28 cellular contexts compared by ENCODE assay signal in genomic region chr4:155237567-155237966, GRCh38. TPM values are rescaled to one million over a fixed set of nuclear protein-coding genes. Genes with fewer than 3 reads are reported as not detected.
"Had no signal": no experiment of that assay in that cellular context is flagged by ENCODE, and none has a peak within 500 bp of the region (broad histone marks: within the 10 kb centered on the region; RNA-seq: fewer than 3 reads in every experiment).

No MANE protein-coding gene starts in this region.

- H3K4me3 Mint-ChIP-seq: dendritic cell treated with granulocyte-macrophage colony-stimulating factor and Interleukin-4, amounts not matched to agents 40 ng/mL and 50 ng/mL, for 4 days; effector memory CD8-positive, alpha-beta T cell; endodermal cell had no signal

- H3K4me3 ChIP-seq: colonic mucosa, coronary artery, dorsolateral prefrontal cortex, esophagus muscularis mucosa, esophagus squamous epithelium, gastrocnemius medialis, gastroesophageal sphincter, heart left ventricle, heart right ventricle had no signal

- DNase-seq: colonic mucosa; cortex of kidney; dermis blood vessel endothelial cell; dorsolateral prefrontal cortex; effector CD4-positive, alpha-beta T cell; effector CD8-positive, alpha-beta T cell; effector memory CD4-positive, alpha-beta T cell; effector memory CD8-positive, alpha-beta T cell; endodermal cell; erythroblast; esophagus squamous epithelium; foreskin fibroblast; foreskin keratinocyte; foreskin melanocyte; gastrocnemius medialis; glutamatergic neuron; head of caudate nucleus; heart left ventricle; heart right ventricle had no signal

- H3K27ac ChIP-seq: colonic mucosa, coronary artery, dorsolateral prefrontal cortex, epithelial cell of prostate, esophagus muscularis mucosa, esophagus squamous epithelium, foreskin keratinocyte, gastrocnemius medialis, gastroesophageal sphincter, heart left ventricle, heart right ventricle had no signal

- H3K36me3 ChIP-seq: colonic mucosa, esophagus muscularis mucosa, esophagus squamous epithelium, gastrocnemius medialis, gastroesophageal sphincter, heart left ventricle, heart right ventricle had no signal

- H3K27me3 ChIP-seq: colonic mucosa, dorsolateral prefrontal cortex, esophagus muscularis mucosa, esophagus squamous epithelium, foreskin keratinocyte, gastrocnemius medialis, gastroesophageal sphincter, heart left ventricle, heart right ventricle had no signal

- H3K27me3 Mint-ChIP-seq: dendritic cell treated with granulocyte-macrophage colony-stimulating factor and Interleukin-4, amounts not matched to agents 40 ng/mL and 50 ng/mL, for 4 days; effector memory CD8-positive, alpha-beta T cell had no signal

- H3K4me1 Mint-ChIP-seq: endodermal cell had no signal

- ATAC-seq: effector memory CD8-positive, alpha-beta T cell; esophagus mucosa; foreskin keratinocyte; gastrocnemius medialis; gastroesophageal sphincter; heart left ventricle; heart right ventricle had no signal

- H3K4me1 ChIP-seq: colonic mucosa, esophagus muscularis mucosa, esophagus squamous epithelium, foreskin keratinocyte, gastrocnemius medialis, gastroesophageal sphincter, heart left ventricle, heart right ventricle had no signal

- H3K9me3 ChIP-seq: colonic mucosa, esophagus muscularis mucosa, esophagus squamous epithelium, gastrocnemius medialis, gastroesophageal sphincter had no signal

- H3K27ac Mint-ChIP-seq: dendritic cell treated with granulocyte-macrophage colony-stimulating factor and Interleukin-4, amounts not matched to agents 40 ng/mL and 50 ng/mL, for 4 days; effector memory CD8-positive, alpha-beta T cell; endodermal cell had no signal

RNA-seq across cellular contexts. Expression of gene NPY2R, which starts 29.1 kb away (rescaled TPM):
- polyA plus RNA-seq: endothelial cell of umbilical vein, esophagus, fibroblast of lung, foreskin keratinocyte, heart left ventricle had no signal
